In genomic region chr10:8056891-8057331, GRCh38 we compare ENCODE assay signal across 8 cellular contexts. TPM values are rescaled to one million over a fixed set of nuclear protein-coding genes. Genes with fewer than 3 reads are reported as not detected.
DNase-seq lines count a peak whose midpoint lies in the region; ATAC-seq and TF ChIP-seq lines count a peak whose summit lies in the region.

No MANE protein-coding gene starts in this region.

- no peak overlapping the region for H3K27ac Mint-ChIP-seq in WTC11

- ATAC-seq in WTC11, result no peak

- no peaks in the 10 kb centered on the region for H3K9me3 ChIP-seq in vagina

- no peaks in the 10 kb centered on the region for H3K36me3 Mint-ChIP-seq in WTC11

- TF ChIP-seq CTCF in GM13976 (IDR thresholded peaks at IDR 0.05; ENCODE audit: borderline replicate concordance, control extremely low read depth, extremely low read depth, insufficient read depth, missing control alignments) (peak; percentile 10), WTC11 (IDR thresholded peaks at IDR 0.05) (no peak), vagina (IDR thresholded peaks at IDR 0.05) (no peak)

- POLR2A ChIA-PET in WTC11 (lab: Charles Lee), result no interaction called here

- peaks cover 50% of the 10 kb centered on the region for H3K4me1 ChIP-seq in vagina

- H3K27me3 ChIP-seq in H7 (ENCODE audit: control insufficient read depth, insufficient read depth, low read length), result peaks cover 93% of the 10 kb centered on the region
- peaks cover 8% of the 10 kb centered on the region for H3K27me3 ChIP-seq in vagina

- H3K36me3 ChIP-seq in H7 (replicated peaks; ENCODE audit: control insufficient read depth, insufficient read depth, low read length) (no peaks in the 10 kb centered on the region), vagina (no peaks in the 10 kb centered on the region)

- H3K4me3 Mint-ChIP-seq in WTC11, result peak overlapping the region; percentile 72

- in situ Hi-C loops in GM13976 (cut with MboI; ENCODE audit: low sequenced_read_pairs, unreplicated experiment), result loop anchor here (10.0 kb wide), 1 partner anchor 1148 kb away; no protein-coding TSS in a partner anchor

- peaks cover 96% of the 10 kb centered on the region for H3K27me3 Mint-ChIP-seq in WTC11 (ENCODE audit: low read depth)

- H3K4me3 ChIP-seq in H7 (ENCODE audit: insufficient read depth, low read depth, low read length), result 0 out of 2 replicates have a peak overlapping the region, but pooled peaks have one; percentile 0
- peak overlapping the region; percentile 45 to 48 for H3K4me3 ChIP-seq in vagina

- CTCF ChIA-PET in WTC11 (lab: Charles Lee), result no interaction called here

- DNase-seq in GM13976 (ENCODE audit: low spot score) (no peak), H7 (peak; percentile 65), WTC11 (ENCODE audit: low spot score) (no peak), islet precursor cell (peak; percentile 47), vagina (ENCODE audit: extremely low spot score in 2 of 2) (no peak), T1000 (lab: John Stamatoyannopoulos, UW) (no peak), NCI-H1105 (lab: John Stamatoyannopoulos, UW) (no peak), NCI-H1048 (lab: John Stamatoyannopoulos, UW) (no peak)

- no peak for TF ChIP-seq POLR2A in vagina (IDR thresholded peaks at IDR 0.05)

- no peaks in the 10 kb centered on the region for H3K9me3 Mint-ChIP-seq in WTC11

- peaks cover 76% of the 10 kb centered on the region for H3K4me1 Mint-ChIP-seq in WTC11

- peak overlapping the region; percentile 70 for H3K27ac ChIP-seq in vagina

- intact Hi-C loops in vagina (cut with DNase I), result no loop called here

TF ChIP-seq in WTC11, 78 proteins besides CTCF, POLR2A, EP300 and RAD21:
- TF ChIP-seq, protein P1, sequence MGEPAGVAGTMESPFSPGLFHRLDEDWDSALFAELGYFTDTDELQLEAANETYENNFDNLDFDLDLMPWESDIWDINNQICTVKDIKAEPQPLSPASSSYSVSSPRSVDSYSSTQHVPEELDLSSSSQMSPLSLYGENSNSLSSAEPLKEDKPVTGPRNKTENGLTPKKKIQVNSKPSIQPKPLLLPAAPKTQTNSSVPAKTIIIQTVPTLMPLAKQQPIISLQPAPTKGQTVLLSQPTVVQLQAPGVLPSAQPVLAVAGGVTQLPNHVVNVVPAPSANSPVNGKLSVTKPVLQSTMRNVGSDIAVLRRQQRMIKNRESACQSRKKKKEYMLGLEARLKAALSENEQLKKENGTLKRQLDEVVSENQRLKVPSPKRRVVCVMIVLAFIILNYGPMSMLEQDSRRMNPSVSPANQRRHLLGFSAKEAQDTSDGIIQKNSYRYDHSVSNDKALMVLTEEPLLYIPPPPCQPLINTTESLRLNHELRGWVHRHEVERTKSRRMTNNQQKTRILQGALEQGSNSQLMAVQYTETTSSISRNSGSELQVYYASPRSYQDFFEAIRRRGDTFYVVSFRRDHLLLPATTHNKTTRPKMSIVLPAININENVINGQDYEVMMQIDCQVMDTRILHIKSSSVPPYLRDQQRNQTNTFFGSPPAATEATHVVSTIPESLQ (CRISPR knock-in tag; IDR thresholded peaks at IDR 0.05), result no peak
- TF ChIP-seq MAX (CRISPR knock-in tag; IDR thresholded peaks at IDR 0.05), result no peak
- TF ChIP-seq, protein P2, sequence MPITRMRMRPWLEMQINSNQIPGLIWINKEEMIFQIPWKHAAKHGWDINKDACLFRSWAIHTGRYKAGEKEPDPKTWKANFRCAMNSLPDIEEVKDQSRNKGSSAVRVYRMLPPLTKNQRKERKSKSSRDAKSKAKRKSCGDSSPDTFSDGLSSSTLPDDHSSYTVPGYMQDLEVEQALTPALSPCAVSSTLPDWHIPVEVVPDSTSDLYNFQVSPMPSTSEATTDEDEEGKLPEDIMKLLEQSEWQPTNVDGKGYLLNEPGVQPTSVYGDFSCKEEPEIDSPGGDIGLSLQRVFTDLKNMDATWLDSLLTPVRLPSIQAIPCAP (CRISPR knock-in tag; IDR thresholded peaks at IDR 0.05), result no peak
- no peak for TF ChIP-seq USF1 (CRISPR knock-in tag; IDR thresholded peaks at IDR 0.05)
- TF ChIP-seq ZNF263 (CRISPR knock-in tag; IDR thresholded peaks at IDR 0.05; ENCODE audit: low read depth), result no peak
- TF ChIP-seq, protein P3, sequence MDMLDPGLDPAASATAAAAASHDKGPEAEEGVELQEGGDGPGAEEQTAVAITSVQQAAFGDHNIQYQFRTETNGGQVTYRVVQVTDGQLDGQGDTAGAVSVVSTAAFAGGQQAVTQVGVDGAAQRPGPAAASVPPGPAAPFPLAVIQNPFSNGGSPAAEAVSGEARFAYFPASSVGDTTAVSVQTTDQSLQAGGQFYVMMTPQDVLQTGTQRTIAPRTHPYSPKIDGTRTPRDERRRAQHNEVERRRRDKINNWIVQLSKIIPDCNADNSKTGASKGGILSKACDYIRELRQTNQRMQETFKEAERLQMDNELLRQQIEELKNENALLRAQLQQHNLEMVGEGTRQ (CRISPR knock-in tag; IDR thresholded peaks at IDR 0.05), result no peak
- TF ChIP-seq TEAD1 (CRISPR knock-in tag; IDR thresholded peaks at IDR 0.05), result no peak
- TF ChIP-seq ZNF423 (CRISPR knock-in tag; IDR thresholded peaks at IDR 0.05), result no peak
- TF ChIP-seq FOXP4 (CRISPR knock-in tag; IDR thresholded peaks at IDR 0.05), result no peak
- TF ChIP-seq ZNF232 (CRISPR knock-in tag; IDR thresholded peaks at IDR 0.05), result no peak

RNA-seq across cellular contexts. Expression of gene GATA3, which starts 2.4 kb away (rescaled TPM):
- 0.11 and 1.1 TPM in 2 replicates for total RNA-seq in H7 (2014; rRNA removed; shearing (Covaris generic))
- 0.60 to 0.89 TPM (median 0.72 TPM) in 3 replicates for total RNA-seq in WTC11 (2021)
- 8.6 TPM for total RNA-seq in vagina

Comparison
In these comparisons a context has a peak if more than half of its experiments do, and no peak if none do; other contexts are left out.
1. DNase-seq: peak in H7 (single experiment) and islet precursor cell (single experiment); none in GM13976 (single experiment), WTC11 (single experiment), vagina (0 of 2), T1000 (single experiment), NCI-H1105 (single experiment) and NCI-H1048 (single experiment).